In genomic region chr10:10796774-10797415, GRCh38 we compare ENCODE assay signal across 13 cellular contexts.
A peak's percentile ranks its signal among the peaks of the same experiment; 100 is the strongest.
DNase-seq lines count a peak whose midpoint lies in the region; ATAC-seq and TF ChIP-seq lines count a peak whose summit lies in the region.
"Had no signal": no experiment of that assay in that cellular context is flagged by ENCODE, and none has a peak within 500 bp of the region (broad histone marks: within the 10 kb centered on the region; RNA-seq: fewer than 3 reads in every experiment).

No MANE protein-coding gene starts in this region.

- no peaks in the 10 kb centered on the region for H3K36me3 Mint-ChIP-seq in CD4-positive, alpha-beta T cell (ENCODE audit: low read depth)

- peaks cover 0 to 68% of the 10 kb centered on the region in 2 donors for H3K4me1 ChIP-seq in right atrium auricular region

- POLR2A ChIA-PET in CD4-positive, alpha-beta T cell (lab: Charles Lee) = interaction anchor here (0.9 kb wide), 1 partner anchor 8 kb away, joined by 3 read pairs; no protein-coding TSS in a partner anchor

- TF ChIP-seq CTCF in brain microvascular endothelial cell (IDR thresholded peaks at IDR 0.05; ENCODE audit: low read depth, low read length, missing control alignments) (no peak), right atrium auricular region (IDR thresholded peaks at IDR 0.05) (no peak)
- no peak for TF ChIP-seq CTCF in CD4-positive, alpha-beta T cell (IDR thresholded peaks at IDR 0.05)

- ATAC-seq in CD4-positive, alpha-beta T cell (ENCODE audit: poor library complexity) = no peak

- H3K27ac ChIP-seq in brain microvascular endothelial cell = peak overlapping the region; percentile 88
- peak overlapping the region; percentile 84 to 91 for H3K27ac ChIP-seq in right atrium auricular region
- no peak overlapping the region for H3K27ac ChIP-seq in CD4-positive, alpha-beta T cell (ENCODE audit: low read depth, low read length)
- H3K27ac ChIP-seq: cardiac muscle cell had no signal

- in situ Hi-C loops in brain microvascular endothelial cell (cut with HindIII; ENCODE audit: low pct_ligation_motif_present, low sequenced_read_pairs) = no loop called here

- no peak overlapping the region for H3K27ac Mint-ChIP-seq in CD4-positive, alpha-beta T cell

- H3K27me3 ChIP-seq in brain microvascular endothelial cell (replicated peaks) (no peaks in the 10 kb centered on the region), right atrium auricular region (no peaks in the 10 kb centered on the region)
- no peaks in the 10 kb centered on the region for H3K27me3 ChIP-seq in CD4-positive, alpha-beta T cell (ENCODE audit: control insufficient read depth, insufficient read depth, low read length)
- H3K27me3 ChIP-seq: cardiac muscle cell had no signal

- CTCF ChIA-PET in CD4-positive, alpha-beta T cell (lab: Charles Lee) = no interaction called here

- peak; percentile 36 for DNase-seq in EL
- peak; percentile 64 for DNase-seq in brain microvascular endothelial cell
- DNase-seq in right atrium auricular region (ENCODE audit: low spot score) = no peak
- peak; percentile 87 for DNase-seq in renal cortical epithelial cell (ENCODE audit: low read depth)
- DNase-seq in CD4-positive, alpha-beta T cell = no peak
- no peak for DNase-seq in AML-193 (lab: John Stamatoyannopoulos, UW)
- DNase-seq in globus pallidus (ENCODE audit: low spot score) = no peak
- no peak for DNase-seq in A172 (ENCODE audit: low spot score)
- DNase-seq: activated CD8-positive, alpha-beta memory T cell treated with anti-CD3 and anti-CD28 coated beads, Interleukin-2, amount 50 U/mL, for 4 hours; GF-D8; nucleus accumbens; T1000 had no signal

- H3K4me3 ChIP-seq in brain microvascular endothelial cell (ENCODE audit: low read depth, low read length) = no peak overlapping the region
- peak overlapping the region; percentile 36 to 42 for H3K4me3 ChIP-seq in right atrium auricular region
- H3K4me3 ChIP-seq: cardiac muscle cell had no signal

- H3K36me3 ChIP-seq in brain microvascular endothelial cell (replicated peaks) = no peaks in the 10 kb centered on the region
- no peaks in the 10 kb centered on the region for H3K36me3 ChIP-seq in right atrium auricular region
- H3K36me3 ChIP-seq: cardiac muscle cell had no signal

- H3K27me3 Mint-ChIP-seq in CD4-positive, alpha-beta T cell = peaks cover 43% of the 10 kb centered on the region

- peaks cover 2% of the 10 kb centered on the region for H3K9me3 Mint-ChIP-seq in CD4-positive, alpha-beta T cell

- no peaks in the 10 kb centered on the region for H3K4me1 Mint-ChIP-seq in CD4-positive, alpha-beta T cell (ENCODE audit: low read depth)

- H3K9me3 ChIP-seq in right atrium auricular region = no peaks in the 10 kb centered on the region
- no peaks in the 10 kb centered on the region for H3K9me3 ChIP-seq in CD4-positive, alpha-beta T cell (ENCODE audit: control insufficient read depth, low read length)

- H3K4me3 Mint-ChIP-seq in CD4-positive, alpha-beta T cell = no peak overlapping the region

- intact Hi-C loops in CD4-positive, alpha-beta T cell (cut with DNase I, micrococcal nuclease) = no loop called here

Comparison
In these comparisons a context has a peak if more than half of its experiments do, and no peak if none do; other contexts are left out.
1. DNase-seq: peak in EL (single experiment), brain microvascular endothelial cell (single experiment) and renal cortical epithelial cell (single experiment); none in right atrium auricular region (single experiment), CD4-positive, alpha-beta T cell (0 of 10), AML-193 (0 of 2), globus pallidus (single experiment) and A172 (single experiment).